ENCODE assay signal across 22 cellular contexts in the genomic region with DNA sequence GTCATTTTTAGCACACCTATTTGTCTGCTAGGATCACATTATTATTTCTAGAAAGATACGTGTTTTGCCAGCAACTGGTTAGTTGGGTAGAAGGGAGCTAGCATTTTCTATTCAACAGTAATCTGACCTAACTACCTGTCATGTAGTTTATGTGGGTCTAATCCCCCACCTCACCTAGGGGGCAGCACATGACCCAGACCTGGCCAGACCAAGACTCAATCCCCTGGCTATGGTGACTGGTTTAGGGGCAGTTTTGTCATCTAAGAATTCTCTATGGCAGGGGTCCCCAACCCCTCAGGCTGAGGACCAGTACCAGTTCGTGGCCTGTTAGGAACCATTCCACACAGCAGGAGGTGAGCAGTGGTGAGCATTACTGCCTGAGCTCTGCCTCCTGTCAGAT. TPM values are rescaled to one million over a fixed set of nuclear protein-coding genes. Genes with fewer than 3 reads are reported as not detected.
A peak's percentile ranks its signal among the peaks of the same experiment; 100 is the strongest.
DNase-seq lines count a peak whose midpoint lies in the region; ATAC-seq and TF ChIP-seq lines count a peak whose summit lies in the region.
"Had no signal": no experiment of that assay in that cellular context is flagged by ENCODE, and none has a peak within 500 bp of the region (broad histone marks: within the 10 kb centered on the region; RNA-seq: fewer than 3 reads in every experiment).

No MANE protein-coding gene starts in this region.

- no peak for TF ChIP-seq RAD21 in SK-N-SH (IDR thresholded peaks at IDR 0.05; ENCODE audit: low read length)

- H3K4me2 ChIP-seq in SK-N-SH (no peak overlapping the region), mammary epithelial cell (ENCODE audit: insufficient read depth, low read depth, low read length) (no peak overlapping the region)
- H3K4me2 ChIP-seq: KMS-11, PC-9 had no signal

- H3K9ac ChIP-seq in SK-N-SH (no peak overlapping the region), mammary epithelial cell (ENCODE audit: insufficient read depth, low read length) (no peak overlapping the region)
- H3K9ac ChIP-seq: KMS-11 had no signal

- H3K27ac ChIP-seq in SK-N-SH (ENCODE audit: low read depth in 2 of 2, low read length in 1 of 2): no peak overlapping the region
- no peak overlapping the region for H3K27ac ChIP-seq in mammary epithelial cell (ENCODE audit: insufficient read depth, low read depth, low read length)
- H3K27ac ChIP-seq: KMS-11, PC-9 had no signal

- ATAC-seq in SK-N-SH treated with all-trans-retinoic acid at 6 μM for 48 hours: no peak
- ATAC-seq in WTC11: peak; percentile 66
- ATAC-seq in HG02642 (IDR thresholded peaks at IDR 0.05; ENCODE audit: poor library complexity, unreplicated experiment): no peak

- H3K4me1 Mint-ChIP-seq in HFFc6 (ENCODE audit: low read depth) (peaks cover 33% of the 10 kb centered on the region), WTC11 (no peaks in the 10 kb centered on the region), osteocyte (ENCODE audit: unreplicated experiment) (peaks cover 86% of the 10 kb centered on the region)

- H3K9me3 Mint-ChIP-seq in HFFc6 (no peaks in the 10 kb centered on the region), WTC11 (no peaks in the 10 kb centered on the region), osteocyte (ENCODE audit: unreplicated experiment) (no peaks in the 10 kb centered on the region)
- H3K9me3 Mint-ChIP-seq: CD4-positive, CD25-positive, alpha-beta regulatory T cell had no signal

- H3K4me3 Mint-ChIP-seq in HFFc6: no peak overlapping the region
- no peak overlapping the region for H3K4me3 Mint-ChIP-seq in WTC11
- H3K4me3 Mint-ChIP-seq in osteocyte (ENCODE audit: unreplicated experiment): no peak overlapping the region
- H3K4me3 Mint-ChIP-seq: CD4-positive, CD25-positive, alpha-beta regulatory T cell had no signal

- 100% methylated on average over 2 of the region's 2 CpGs for WGBS in SK-N-SH (ENCODE audit: low lambda C conversion rate)
- WGBS in mammary epithelial cell (ENCODE audit: low coverage, missing lambda C conversion rate): 100% methylated on average over 2 of the region's 2 CpGs

- no peaks in the 10 kb centered on the region for H3K9me3 ChIP-seq in SK-N-SH
- H3K9me3 ChIP-seq in mammary epithelial cell (replicated peaks; ENCODE audit: insufficient read depth, low read length): no peaks in the 10 kb centered on the region
- H3K9me3 ChIP-seq: HAP-1 had no signal

- H3K4me1 ChIP-seq in SK-N-SH (ENCODE audit: control insufficient read depth in 1 of 2, insufficient read depth in 2 of 2, low read depth in 1 of 2, low read length in 1 of 2) (peaks cover 16 to 22% of the 10 kb centered on the region in 2 experiments), mammary epithelial cell (ENCODE audit: insufficient read depth, low read length) (peaks cover 25% of the 10 kb centered on the region)
- H3K4me1 ChIP-seq: HAP-1 had no signal

- dilution Hi-C loops in mammary epithelial cell (cut with HindIII; ENCODE audit: low sequenced_read_pairs): no loop called here

- peaks cover 8% of the 10 kb centered on the region for H3K27me3 Mint-ChIP-seq in HFFc6 (ENCODE audit: insufficient read depth)
- H3K27me3 Mint-ChIP-seq in WTC11 (ENCODE audit: low read depth): peaks cover 6% of the 10 kb centered on the region
- no peaks in the 10 kb centered on the region for H3K27me3 Mint-ChIP-seq in osteocyte (ENCODE audit: unreplicated experiment)
- H3K27me3 Mint-ChIP-seq: CD4-positive, CD25-positive, alpha-beta regulatory T cell had no signal

- TF ChIP-seq EP300 in SK-N-SH (IDR thresholded peaks at IDR 0.05; ENCODE audit: borderline replicate concordance in 1 of 2, low read depth in 1 of 2, low read length in 1 of 2): no peak

- no TSS peak for BruUV-seq in mammary epithelial cell (replicated peaks; lab: Mats Ljungman, UMichigan)

- H3K27ac Mint-ChIP-seq in HFFc6 (no peak overlapping the region), WTC11 (no peak overlapping the region), osteocyte (ENCODE audit: unreplicated experiment) (peak overlapping the region; percentile 52)
- H3K27ac Mint-ChIP-seq: CD4-positive, CD25-positive, alpha-beta regulatory T cell had no signal

- H3K36me3 ChIP-seq in SK-N-SH (replicated peaks in 1 of 2; ENCODE audit: control insufficient read depth in 1 of 2, insufficient read depth in 2 of 2, low read length in 1 of 2) (no peaks in the 10 kb centered on the region), mammary epithelial cell (ENCODE audit: insufficient read depth, low read length) (no peaks in the 10 kb centered on the region)
- H3K36me3 ChIP-seq: HAP-1 had no signal

- H3K79me2 ChIP-seq in SK-N-SH (ENCODE audit: insufficient read depth) (peaks cover 23% of the 10 kb centered on the region; the same call in 1 of the 2 replicates), mammary epithelial cell (ENCODE audit: insufficient read depth, low read length) (peaks cover 8% of the 10 kb centered on the region)

- in situ Hi-C loops in mammary epithelial cell (cut with MboI; ENCODE audit: low sequenced_read_pairs in 2 of 2): no loop called here

- H3K9me2 ChIP-seq in SK-N-SH: no peaks in the 10 kb centered on the region

- H3K36me3 Mint-ChIP-seq in HFFc6 (ENCODE audit: low read depth) (no peaks in the 10 kb centered on the region), WTC11 (no peaks in the 10 kb centered on the region), osteocyte (ENCODE audit: unreplicated experiment) (peaks cover 6% of the 10 kb centered on the region)
- H3K36me3 Mint-ChIP-seq: CD4-positive, CD25-positive, alpha-beta regulatory T cell had no signal

- H4K20me1 ChIP-seq in SK-N-SH (ENCODE audit: insufficient read depth) (no peaks in the 10 kb centered on the region), mammary epithelial cell (ENCODE audit: insufficient read depth, low read length) (no peaks in the 10 kb centered on the region)

- CTCF ChIA-PET in SK-N-SH (lab: Yijun Ruan, JAX) (interaction anchor here (0.8 to 2.0 kb wide), 6 partner anchors 10 to 306 kb away, joined by 3 to 9 read pairs (median 4); no protein-coding TSS in a partner anchor), WTC11 (lab: Charles Lee) (interaction anchor here (0.6 to 1.4 kb wide), 10 partner anchors 11 to 124 kb away, joined by 3 to 4 read pairs (median 4); a partner anchor contains a TSS), mammary epithelial cell (lab: Charles Lee; ENCODE audit: low non-redundant PET) (no interaction called here)

- H2AFZ ChIP-seq in SK-N-SH (ENCODE audit: low read depth) (no peak overlapping the region), mammary epithelial cell (ENCODE audit: low read depth, low read length) (no peak overlapping the region)
- H2AFZ ChIP-seq: PC-9 had no signal

- H3K27me3 ChIP-seq in SK-N-SH (ENCODE audit: insufficient read depth) (no peaks in the 10 kb centered on the region), mammary epithelial cell (ENCODE audit: insufficient read depth, low read length) (no peaks in the 10 kb centered on the region)

- TF ChIP-seq CTCF in SK-N-SH (IDR thresholded peaks at IDR 0.05) (0 out of 2 replicates have a peak, but pooled peaks have one; percentile 9), HFFc6 (IDR thresholded peaks at IDR 0.05) (0 out of 2 replicates have a peak, but pooled peaks have one; percentile 19), WTC11 (IDR thresholded peaks at IDR 0.05) (no peak), osteocyte (IDR thresholded peaks at IDR 0.05) (no peak), mammary epithelial cell (conservative IDR thresholded peaks at IDR 0.05 in 1 of 2, IDR thresholded peaks at IDR 0.05 in 1 of 2; ENCODE audit: extremely low read depth in 1 of 2, insufficient read depth in 1 of 2, low read depth in 1 of 2, low read length in 2 of 2) (no peak)

- POLR2A ChIA-PET in SK-N-SH (lab: Yijun Ruan, JAX): interaction anchor here (1.0 kb wide), 1 partner anchor 11 kb away, joined by 3 read pairs; no protein-coding TSS in a partner anchor
- POLR2A ChIA-PET in WTC11 (lab: Charles Lee): no interaction called here

- no peak overlapping the region for H3K4me3 ChIP-seq in SK-N-SH (ENCODE audit: low read depth in 2 of 2, low read length in 1 of 2)
- no peak overlapping the region for H3K4me3 ChIP-seq in mammary epithelial cell (replicated peaks in 1 of 3; ENCODE audit: insufficient read depth in 1 of 3, low read depth in 2 of 3, low read length in 3 of 3)
- H3K4me3 ChIP-seq: HAP-1, PC-9 had no signal

- DNase-seq in SK-N-SH: no peak
- no peak for DNase-seq in HFFc6
- DNase-seq in WTC11 (ENCODE audit: low spot score): no peak
- no peak for DNase-seq in osteocyte (ENCODE audit: extremely low spot score, unreplicated experiment)
- DNase-seq in HuH-7 (ENCODE audit: low spot score): no peak
- no peak for DNase-seq in mammary epithelial cell
- DNase-seq: 8988T; CD4-positive, CD25-positive, alpha-beta regulatory T cell; COR-L47; DMS 273 treated with DMSO at 0.1 percent for 48 hours; GF-D8; MM.1S; NCI-H1092 treated with DMSO at 0.1 percent for 48 hours; NCI-H510A; NCI-H748 treated with DMSO at 0.1 percent for 48 hours; PC-9; SW 1271; T-helper 2 cell had no signal

- peaks cover 19% of the 10 kb centered on the region for H3F3A ChIP-seq in SK-N-SH (replicated peaks; ENCODE audit: insufficient read depth)

- intact Hi-C loops in mammary epithelial cell (cut with micrococcal nuclease): no loop called here

TF ChIP-seq in SK-N-SH, 30 proteins besides CTCF, POLR2A, EP300 and RAD21:
- TF ChIP-seq POLR2AphosphoS5 (IDR thresholded peaks at IDR 0.05; ENCODE audit: low read depth, low read length) (no peak), TCF12 (IDR thresholded peaks at IDR 0.05) (no peak)

TF ChIP-seq in WTC11, 78 proteins besides CTCF, POLR2A, EP300 and RAD21 (continues in another document):
- TF ChIP-seq SP1 (CRISPR knock-in tag; conservative IDR thresholded peaks at IDR 0.05) (no peak), IRF2 (CRISPR knock-in tag; IDR thresholded peaks at IDR 0.05; ENCODE audit: borderline replicate concordance, low read depth) (no peak), ZNF423 (CRISPR knock-in tag; IDR thresholded peaks at IDR 0.05) (no peak)
- TF ChIP-seq, protein P1, sequence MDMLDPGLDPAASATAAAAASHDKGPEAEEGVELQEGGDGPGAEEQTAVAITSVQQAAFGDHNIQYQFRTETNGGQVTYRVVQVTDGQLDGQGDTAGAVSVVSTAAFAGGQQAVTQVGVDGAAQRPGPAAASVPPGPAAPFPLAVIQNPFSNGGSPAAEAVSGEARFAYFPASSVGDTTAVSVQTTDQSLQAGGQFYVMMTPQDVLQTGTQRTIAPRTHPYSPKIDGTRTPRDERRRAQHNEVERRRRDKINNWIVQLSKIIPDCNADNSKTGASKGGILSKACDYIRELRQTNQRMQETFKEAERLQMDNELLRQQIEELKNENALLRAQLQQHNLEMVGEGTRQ (CRISPR knock-in tag; IDR thresholded peaks at IDR 0.05): no peak

RNA-seq across cellular contexts. Expression of a gene that starts 29.5 kb away (rescaled TPM):
- polyA plus RNA-seq in SK-N-SH (2012; rRNA removed) (34.2 and 36.5 TPM in 2 replicates), mammary epithelial cell (20.4 TPM)
- 21.7 and 28.2 TPM in 2 replicates for polyA plus RNA-seq in SK-N-SH (2012; cell fraction: cytosol; rRNA removed)
- 224 and 260 TPM in 2 replicates for polyA plus RNA-seq in SK-N-SH (2012; cell fraction: nucleus; rRNA removed)
- 1 to 10 TPM; 1.2 to 4.8 (median 2.0) TPM for total RNA-seq in HFFc6 (2021; fragmentation: NEBNext Ultra II Directional; extraction: Animal tissue kit (Norgen Biotek cat#: 25700))
- total RNA-seq in WTC11 (2021) (60.8 to 62.3 TPM (median 61.5 TPM) in 3 replicates), osteocyte (136 and 157 TPM in 2 replicates), mammary epithelial cell (10 to 100 TPM; 11.8 to 38.9 TPM)
- 31.2 TPM for polyA minus RNA-seq in mammary epithelial cell

Comparison
In these comparisons a context has a peak if more than half of its experiments do, and no peak if none do; other contexts are left out.
1. CTCF ChIP-seq: peak in SK-N-SH (single experiment) and HFFc6 (single experiment); none in WTC11 (single experiment), osteocyte (single experiment) and mammary epithelial cell (0 of 2).